22 cellular contexts compared by ENCODE assay signal in genomic region chr7:156881676-156882075, GRCh38.
"Had no signal": no experiment of that assay in that cellular context is flagged by ENCODE, and none has a peak within 500 bp of the region (broad histone marks: within the 10 kb centered on the region; RNA-seq: fewer than 3 reads in every experiment).

No MANE protein-coding gene starts in this region.

- H3K4me3 ChIP-seq: esophagus muscularis mucosa, gastrocnemius medialis, heart right ventricle, psoas muscle, skin epidermis, suprapubic skin, thyroid gland had no signal

- H3K27me3 ChIP-seq: esophagus muscularis mucosa, gastrocnemius medialis, heart right ventricle, suprapubic skin, thyroid gland had no signal

- H2AFZ ChIP-seq: parathyroid adenoma had no signal

- H3K9me3 ChIP-seq: esophagus muscularis mucosa, gastrocnemius medialis, suprapubic skin, thyroid gland had no signal

- ATAC-seq: effector memory CD8-positive, alpha-beta T cell; gastrocnemius medialis; heart right ventricle; left lobe of liver; naive thymus-derived CD4-positive, alpha-beta T cell; psoas muscle; sciatic nerve had no signal

- H3K27ac ChIP-seq: epithelial cell of prostate, esophagus muscularis mucosa, gastrocnemius medialis, heart right ventricle, parathyroid adenoma, psoas muscle, skin epidermis, suprapubic skin, thyroid gland had no signal

- H3K4me1 ChIP-seq: psoas muscle, suprapubic skin, thyroid gland had no signal

- H3K36me3 ChIP-seq: gastrocnemius medialis, suprapubic skin, thyroid gland had no signal

- H3K9ac ChIP-seq: parathyroid adenoma had no signal

- FAIRE-seq: urothelium cell line had no signal

- DNase-seq: effector memory CD8-positive, alpha-beta T cell; gastrocnemius medialis; heart right ventricle; hypothalamus; islet precursor cell; mammary epithelial cell; naive thymus-derived CD4-positive, alpha-beta T cell; nephron progenitor cell; psoas muscle; retina; stimulated activated CD4-positive, alpha-beta T cell treated with anti-CD3 and anti-CD28 coated beads, Interleukin-2, amount 100 ng/mL, for 24 hours; stimulated activated CD4-positive, alpha-beta T cell treated with anti-CD3 and anti-CD28 coated beads, Interleukin-4, amount 100 ng/mL, for 4 hours; stimulated activated naive CD4-positive, alpha-beta T cell treated with Interleukin-2 at 50 U/mL for 16 hours; thyroid gland had no signal
